In the genomic region with DNA sequence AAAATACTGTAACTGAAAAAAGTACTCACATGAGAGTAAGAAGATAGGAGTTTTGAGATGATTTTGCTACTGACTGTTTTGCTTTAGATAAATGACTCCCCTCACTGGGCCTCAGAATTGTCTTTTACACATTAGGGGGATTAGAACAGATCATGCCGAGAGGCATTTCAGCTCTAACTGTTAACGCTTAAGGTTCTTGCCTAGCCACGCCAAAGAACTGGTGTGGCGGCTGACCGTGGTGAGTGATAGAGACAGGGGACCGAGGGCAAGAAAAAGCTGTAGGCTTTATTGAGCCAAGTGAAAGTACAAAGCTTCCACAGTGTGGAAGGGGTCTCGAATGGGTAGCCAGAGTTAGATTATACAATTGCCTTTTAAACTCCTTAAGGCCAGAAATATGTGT, we compare ENCODE assay signal across 24 cellular contexts.
"Had no signal": no experiment of that assay in that cellular context is flagged by ENCODE, and none has a peak within 500 bp of the region (broad histone marks: within the 10 kb centered on the region; RNA-seq: fewer than 3 reads in every experiment).

No MANE protein-coding gene starts in this region.

- H3K4me1 ChIP-seq: heart right ventricle, left lung, lower lobe of right lung, pancreas, psoas muscle, right lobe of liver, spleen, tibial artery had no signal

- ATAC-seq: esophagus mucosa; heart right ventricle; left lung; lower lobe of right lung; mucosa of descending colon; naive thymus-derived CD8-positive, alpha-beta T cell; pancreas; psoas muscle; right lobe of liver; stimulated activated memory B cell treated with anti-CD40 and anti-IgM and Interleukin-4, amounts not matched to agents 10 μg/mL and 1 μg/mL and 100 μg/mL, for 72 hours had no signal

- H3K36me3 Mint-ChIP-seq: immature natural killer cell; memory B cell; naive thymus-derived CD8-positive, alpha-beta T cell; stimulated activated memory B cell treated with anti-CD40 and anti-IgM and Interleukin-4, amounts not matched to agents 10 μg/mL and 1 μg/mL and 100 μg/mL, for 72 hours had no signal

- H3K36me3 ChIP-seq: heart right ventricle, left lung, lower lobe of right lung, pancreas, right lobe of liver, spleen, tibial artery had no signal

- H3K27ac ChIP-seq: heart right ventricle, left lung, lower lobe of right lung, pancreas, psoas muscle, right lobe of liver, spleen, tibial artery had no signal

- H3K27me3 ChIP-seq: dorsolateral prefrontal cortex, heart right ventricle, left lung, pancreas, right lobe of liver, spleen, tibial artery had no signal

- H3K4me3 ChIP-seq: dorsolateral prefrontal cortex, heart right ventricle, left lung, lower lobe of right lung, mucosa of descending colon, pancreas, psoas muscle, right lobe of liver, spleen, tibial artery had no signal

- H3K4me1 Mint-ChIP-seq: immature natural killer cell; memory B cell; naive thymus-derived CD8-positive, alpha-beta T cell; stimulated activated memory B cell treated with anti-CD40 and anti-IgM and Interleukin-4, amounts not matched to agents 10 μg/mL and 1 μg/mL and 100 μg/mL, for 72 hours had no signal

- DNase-seq: central memory CD4-positive, alpha-beta T cell; cortex of kidney; effector CD8-positive, alpha-beta T cell; heart right ventricle; immature natural killer cell; left lung; lower lobe of right lung; mucosa of descending colon; naive thymus-derived CD8-positive, alpha-beta T cell; occipital lobe; pancreas; psoas muscle; retina; right lobe of liver; spleen; stimulated activated CD4-positive, alpha-beta T cell treated with anti-CD3 and anti-CD28 coated beads, Interleukin-15, amount 100 ng/mL, for 24 hours; stimulated activated CD4-positive, alpha-beta T cell treated with anti-CD3 and anti-CD28 coated beads, Interleukin-1b, Interleukin-23, amount 100 ng/mL, for 48 hours; stimulated activated CD4-positive, alpha-beta T cell treated with anti-CD3 and anti-CD28 coated beads, Interleukin-4, amount 100 ng/mL, for 24 hours; tibial artery had no signal

- H3K27ac Mint-ChIP-seq: immature natural killer cell; memory B cell; naive thymus-derived CD8-positive, alpha-beta T cell; stimulated activated memory B cell treated with anti-CD40 and anti-IgM and Interleukin-4, amounts not matched to agents 10 μg/mL and 1 μg/mL and 100 μg/mL, for 72 hours; stimulated activated naive CD8-positive, alpha-beta T cell treated with anti-CD3 and anti-CD28 coated beads, Interleukin-15, Interleukin-2, amounts not matched to agents 100 ng/mL and 50 ng/mL, for 24 hours had no signal

- H3K27me3 Mint-ChIP-seq: stimulated activated memory B cell treated with anti-CD40 and anti-IgM and Interleukin-4, amounts not matched to agents 10 μg/mL and 1 μg/mL and 100 μg/mL, for 72 hours; stimulated activated naive CD8-positive, alpha-beta T cell treated with anti-CD3 and anti-CD28 coated beads, Interleukin-15, Interleukin-2, amounts not matched to agents 100 ng/mL and 50 ng/mL, for 24 hours had no signal

- H3K4me3 Mint-ChIP-seq: immature natural killer cell; memory B cell; naive thymus-derived CD8-positive, alpha-beta T cell; stimulated activated memory B cell treated with anti-CD40 and anti-IgM and Interleukin-4, amounts not matched to agents 10 μg/mL and 1 μg/mL and 100 μg/mL, for 72 hours; stimulated activated naive CD8-positive, alpha-beta T cell treated with anti-CD3 and anti-CD28 coated beads, Interleukin-15, Interleukin-2, amounts not matched to agents 100 ng/mL and 50 ng/mL, for 24 hours had no signal
